1 cellular context compared by ENCODE assay signal in genomic region chr3:64266983-64267382, GRCh38.
TF ChIP-seq lines count a peak whose summit lies in the region.

No MANE protein-coding gene starts in this region.

TF ChIP-seq in HepG2, 621 proteins besides CTCF, POLR2A, EP300 and RAD21:
- TF ChIP-seq ZNF652 (CRISPR knock-in tag; IDR thresholded peaks at IDR 0.05; ENCODE audit: borderline replicate concordance, low read depth): peak; percentile 26; the same call in 1 of the 2 replicates
- no peak for TF ChIP-seq ESRRA (CRISPR knock-in tag; IDR thresholded peaks at IDR 0.05; ENCODE audit: low read depth)
TF ChIP-seq in HepG2: peak in this region for 1.
